ENCODE assay signal across 1 cellular context in genomic region chr19:3500429-3501101, GRCh38.
A peak's percentile ranks its signal among the peaks of the same experiment; 100 is the strongest.
TF ChIP-seq lines count a peak whose summit lies in the region.

DOHH (minus strand) TSS chr19:3500674; CDS start chr19:3496814, 3,860 bp downstream.

TF ChIP-seq in GM12878, 131 proteins besides CTCF, POLR2A, EP300 and RAD21 (continued from another document and continues in another):
- TF ChIP-seq CEBPZ (IDR thresholded peaks at IDR 0.05; ENCODE audit: low read depth, low read length) (no peak), SUPT20H (IDR thresholded peaks at IDR 0.05; ENCODE audit: borderline replicate concordance, control insufficient read depth, low read depth, low read length) (no peak), ELK1 (IDR thresholded peaks at IDR 0.05; ENCODE audit: low read depth, low read length) (peak; percentile 38; the same call in 1 of the 2 replicates), FOS (IDR thresholded peaks at IDR 0.05; ENCODE audit: borderline replicate concordance, extremely low read depth, insufficient read length) (no peak), RFX5 (IDR thresholded peaks at IDR 0.05; ENCODE audit: low read depth, low read length) (peak; percentile 42; the same call in 1 of the 2 replicates), SIX5 (IDR thresholded peaks at IDR 0.05; ENCODE audit: low read depth, low read length, severe bottlenecking) (peak; percentile 69), ZNF207 (IDR thresholded peaks at IDR 0.05; ENCODE audit: borderline replicate concordance) (peak; percentile 100), BHLHE40 (IDR thresholded peaks at IDR 0.05; ENCODE audit: borderline replicate concordance in 1 of 2, low read depth in 2 of 2, low read length in 1 of 2) (peak; percentile 99), SMC3 (IDR thresholded peaks at IDR 0.05; ENCODE audit: borderline replicate concordance, low read length) (no peak), BRCA1 (IDR thresholded peaks at IDR 0.05; ENCODE audit: low read depth, low read length) (peak; percentile 41; the same call in 1 of the 2 replicates), NR2F1 (conservative IDR thresholded peaks at IDR 0.05) (peak; percentile 74), E2F4 (IDR thresholded peaks at IDR 0.05; ENCODE audit: low read depth, low read length) (peak; percentile 46; the same call in 1 of the 2 replicates), ATF2 (IDR thresholded peaks at IDR 0.05; ENCODE audit: low read length) (no peak), RUNX3 (IDR thresholded peaks at IDR 0.05; ENCODE audit: low read length) (peak; percentile 97), HCFC1 (IDR thresholded peaks at IDR 0.05; ENCODE audit: low read length) (peak; percentile 69), EGR1 (IDR thresholded peaks at IDR 0.05; ENCODE audit: borderline replicate concordance in 1 of 2, low read depth in 2 of 2, low read length in 2 of 2) (peak; percentile 20 to 70; a peak in 2 of 3 replicates), TBL1XR1 (IDR thresholded peaks at IDR 0.05; ENCODE audit: low read depth, low read length) (peak; percentile 44), EZH2 (IDR thresholded peaks at IDR 0.05; ENCODE audit: borderline replicate concordance, control insufficient read depth, low read depth, low read length) (no peak), RCOR1 (conservative IDR thresholded peaks at IDR 0.05; ENCODE audit: low read depth, low read length) (0 out of 2 replicates have a peak, but pooled peaks have one; percentile 30), MEF2B (IDR thresholded peaks at IDR 0.05; ENCODE audit: partially characterized antibody, poor library complexity, severe bottlenecking) (no peak), CUX1 (IDR thresholded peaks at IDR 0.05; ENCODE audit: insufficient replicate concordance, low read depth, low read length) (no peak), ZNF384 (IDR thresholded peaks at IDR 0.05; ENCODE audit: borderline replicate concordance, low read depth, low read length) (no peak), ZBTB33 (IDR thresholded peaks at IDR 0.05) (peak; percentile 63; the same call in 1 of the 2 replicates), PML (IDR thresholded peaks at IDR 0.05; ENCODE audit: low read length) (no peak), ZNF274 (IDR thresholded peaks at IDR 0.05; ENCODE audit: insufficient read depth, insufficient read length) (no peak), ZBTB11 (CRISPR knock-in tag; IDR thresholded peaks at IDR 0.05) (no peak), PKNOX1 (IDR thresholded peaks at IDR 0.05) (no peak; the same call in 1 of the 2 replicates), IRF5 (IDR thresholded peaks at IDR 0.05; ENCODE audit: borderline replicate concordance) (peak; percentile 83), POLR2AphosphoS2 (IDR thresholded peaks at IDR 0.05; ENCODE audit: low read depth, low read length) (0 out of 2 replicates have a peak, but pooled peaks have one; percentile 38), PBX3 (IDR thresholded peaks at IDR 0.05; ENCODE audit: insufficient replicate concordance, low read depth, low read length) (no peak)
